In the genomic region with DNA sequence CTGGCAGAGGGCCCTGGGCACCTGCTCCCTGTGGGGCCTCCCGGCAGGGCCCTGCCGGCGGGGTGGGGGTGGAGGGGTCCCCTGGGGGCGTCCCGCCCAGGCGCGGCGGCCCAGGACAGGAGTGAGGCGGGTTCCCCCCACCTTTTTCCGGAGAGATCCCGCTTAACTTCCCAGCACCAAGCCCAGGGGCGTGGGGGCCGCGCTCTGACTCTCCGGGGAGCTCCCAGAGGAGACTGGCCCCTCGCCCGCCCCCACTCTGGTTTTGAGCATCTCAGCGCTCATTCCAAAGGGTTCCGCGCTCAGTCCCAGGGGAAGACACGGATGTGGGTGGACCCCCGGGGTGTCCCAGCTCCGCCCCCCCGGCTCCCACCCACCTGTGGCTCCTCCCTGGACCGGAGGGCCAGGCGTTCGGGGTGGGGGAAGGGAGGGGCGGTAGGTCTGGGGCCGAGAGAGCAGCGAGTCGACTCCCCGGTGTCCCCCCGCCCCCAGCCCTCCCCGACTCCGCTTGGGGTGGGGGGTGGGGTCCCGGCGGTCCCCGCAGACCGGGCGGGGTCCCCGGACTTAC, we compare ENCODE assay signal across 9 cellular contexts. TPM values are rescaled to one million over a fixed set of nuclear protein-coding genes. Genes with fewer than 3 reads are reported as not detected.
DNase-seq lines count a peak whose midpoint lies in the region; TF ChIP-seq lines count a peak whose summit lies in the region.
"Had no signal": no experiment of that assay in that cellular context is flagged by ENCODE, and none has a peak within 500 bp of the region (broad histone marks: within the 10 kb centered on the region; RNA-seq: fewer than 3 reads in every experiment).

No MANE protein-coding gene starts in this region.

- no peak overlapping the region for H2BK5ac ChIP-seq in mesenchymal stem cell (ENCODE audit: low read depth, low read length, poor library complexity, severe bottlenecking)

- no peak overlapping the region for H3K23ac ChIP-seq in mesenchymal stem cell (ENCODE audit: low read length in 2 of 2)

- H3K9me3 ChIP-seq in mesenchymal stem cell (ENCODE audit: control insufficient read depth, low read length), result no peaks in the 10 kb centered on the region

- peak; percentile 39 for DNase-seq in activated T-cell treated with anti-CD3 and anti-CD28 coated beads, Interleukin-2, amount 50 U/mL, for 24 hours
- DNase-seq in activated T-cell treated with anti-CD3 and anti-CD28 coated beads, Interleukin-2, amount 50 U/mL, for 1 hour, result no peak
- no peak for DNase-seq in mesenchymal stem cell
- DNase-seq in T1000 (lab: John Stamatoyannopoulos, UW), result no peak
- DNase-seq in GF-D8 (lab: John Stamatoyannopoulos, UW), result no peak
- DNase-seq in NAMALWA (ENCODE audit: low spot score), result no peak

- no peak overlapping the region for H2BK15ac ChIP-seq in mesenchymal stem cell (ENCODE audit: low read depth, poor library complexity, severe bottlenecking)

- H3K36me3 Mint-ChIP-seq in activated T-cell treated with anti-CD3 and anti-CD28 coated beads, Interleukin-2, amount 50 U/mL, for 24 hours (ENCODE audit: low read depth), result no peaks in the 10 kb centered on the region
- no peaks in the 10 kb centered on the region for H3K36me3 Mint-ChIP-seq in brain

- H3K4me3 Mint-ChIP-seq in activated T-cell treated with anti-CD3 and anti-CD28 coated beads, Interleukin-2, amount 50 U/mL, for 24 hours, result no peak overlapping the region
- H3K4me3 Mint-ChIP-seq in brain, result peak overlapping the region; percentile 51 to 75 (median 60)

- no peak overlapping the region for H2AFZ ChIP-seq in mesenchymal stem cell (ENCODE audit: low read depth, low read length)

- no peak overlapping the region for H4K8ac ChIP-seq in mesenchymal stem cell (ENCODE audit: low read length)

- no peak overlapping the region for H3K27ac Mint-ChIP-seq in activated T-cell treated with anti-CD3 and anti-CD28 coated beads, Interleukin-2, amount 50 U/mL, for 24 hours
- no peak overlapping the region for H3K27ac Mint-ChIP-seq in brain
- H3K27ac Mint-ChIP-seq: T-helper 1 cell treated with Interleukin-12 subunit alpha and Interleukin-12 subunit beta and Interleukin-4 antibody, amounts not matched to agents 30 μg/mL and 1 μg/mL, for 36 hours had no signal

- no peak overlapping the region for H3K9ac ChIP-seq in mesenchymal stem cell (ENCODE audit: low read length)

- H3K4me3 ChIP-seq in mesenchymal stem cell (ENCODE audit: insufficient read depth in 1 of 2, low read depth in 1 of 2, low read length in 2 of 2) (peak overlapping the region in 1 of 2 experiments; percentile 58), urinary bladder (ENCODE audit: low read depth, low read length) (peak overlapping the region; percentile 49)

- peaks cover 17% of the 10 kb centered on the region for H3K4me1 ChIP-seq in mesenchymal stem cell (ENCODE audit: control insufficient read depth, insufficient read depth, low read depth, low read length)
- peaks cover 3% of the 10 kb centered on the region for H3K4me1 ChIP-seq in urinary bladder (ENCODE audit: insufficient read depth)

- H3K4me2 ChIP-seq in mesenchymal stem cell (ENCODE audit: low read length, poor library complexity, severe bottlenecking), result peak overlapping the region; percentile 94

- H3K9me3 Mint-ChIP-seq in activated T-cell treated with anti-CD3 and anti-CD28 coated beads, Interleukin-2, amount 50 U/mL, for 24 hours, result no peaks in the 10 kb centered on the region
- peaks cover 0 to 4% (median 0%) of the 10 kb centered on the region in 5 experiments for H3K9me3 Mint-ChIP-seq in brain
- H3K9me3 Mint-ChIP-seq: T-helper 1 cell treated with Interleukin-12 subunit alpha and Interleukin-12 subunit beta and Interleukin-4 antibody, amounts not matched to agents 30 μg/mL and 1 μg/mL, for 36 hours had no signal

- H3K27ac ChIP-seq in mesenchymal stem cell (ENCODE audit: low read length, poor library complexity, severe bottlenecking) (no peak overlapping the region), urinary bladder (ENCODE audit: low read depth) (no peak overlapping the region)

- H3K18ac ChIP-seq in mesenchymal stem cell (ENCODE audit: low read depth in 1 of 2, low read length in 2 of 2), result peak overlapping the region in 1 of 2 experiments; percentile 68

- H3K4ac ChIP-seq in mesenchymal stem cell (ENCODE audit: low read depth in 1 of 2, low read length in 2 of 2), result no peak overlapping the region

- H3K27me3 ChIP-seq in mesenchymal stem cell (ENCODE audit: control insufficient read depth in 1 of 2, insufficient read depth in 1 of 2, low read length in 2 of 2), result peaks cover 48 to 74% of the 10 kb centered on the region in 2 experiments

- H4K91ac ChIP-seq in mesenchymal stem cell (ENCODE audit: low read length), result no peak overlapping the region

- H3K14ac ChIP-seq in mesenchymal stem cell (ENCODE audit: low read length in 2 of 2), result peak overlapping the region in 1 of 2 experiments; percentile 64

- H2AK5ac ChIP-seq in mesenchymal stem cell (ENCODE audit: low read length, severe bottlenecking), result no peak overlapping the region

- no peak overlapping the region for H2BK120ac ChIP-seq in mesenchymal stem cell (ENCODE audit: low read depth, low read length)

- peaks cover 5% of the 10 kb centered on the region for H3K4me1 Mint-ChIP-seq in activated T-cell treated with anti-CD3 and anti-CD28 coated beads, Interleukin-2, amount 50 U/mL, for 24 hours (ENCODE audit: low read depth)
- H3K4me1 Mint-ChIP-seq in brain, result peaks cover 20% of the 10 kb centered on the region

- H3K79me1 ChIP-seq in mesenchymal stem cell (replicated peaks; ENCODE audit: low read length, poor library complexity, severe bottlenecking), result no peaks in the 10 kb centered on the region

- no peak overlapping the region for H2BK12ac ChIP-seq in mesenchymal stem cell (ENCODE audit: low read length in 2 of 2)

- TF ChIP-seq CTCF in brain (conservative IDR thresholded peaks at IDR 0.05), result no peak

- 3% methylated on average over 23 of the region's 41 CpGs for WGBS in mesenchymal stem cell
- under 1% methylated on average over 41 of the region's 41 CpGs for WGBS in urinary bladder

- H3K36me3 ChIP-seq in mesenchymal stem cell (ENCODE audit: control insufficient read depth in 1 of 2, insufficient read depth in 2 of 2, low read depth in 1 of 2, low read length in 2 of 2) (no peaks in the 10 kb centered on the region), urinary bladder (ENCODE audit: insufficient read depth) (no peaks in the 10 kb centered on the region)

- peaks cover 28% of the 10 kb centered on the region for H3K27me3 Mint-ChIP-seq in activated T-cell treated with anti-CD3 and anti-CD28 coated beads, Interleukin-2, amount 50 U/mL, for 24 hours
- H3K27me3 Mint-ChIP-seq in brain, result peaks cover 3% of the 10 kb centered on the region

RNA-seq across cellular contexts. Expression of a gene that starts 0.4 kb away (rescaled TPM):
- 24.7 TPM for polyA plus RNA-seq in brain (ENCODE audit: insufficient read depth, low read depth, low replicate concordance)
- polyA plus RNA-seq in mesenchymal stem cell (2013, experiment 1 of 2), result 0.35 TPM
- polyA plus RNA-seq in mesenchymal stem cell (2013, experiment 2 of 2), result 0.37 TPM
- total RNA-seq in urinary bladder, result 0.42 TPM
- polyA plus RNA-seq in urinary bladder, result 0.77 TPM

RNA-seq across cellular contexts. Expression of a gene that starts 52.3 kb away (rescaled TPM):
- polyA plus RNA-seq in brain (ENCODE audit: insufficient read depth, low read depth, low replicate concordance) (89.9 TPM), urinary bladder (24.2 TPM)
- 23.8 TPM for polyA plus RNA-seq in mesenchymal stem cell (2013, experiment 1 of 2)
- 24.7 TPM for polyA plus RNA-seq in mesenchymal stem cell (2013, experiment 2 of 2)
- total RNA-seq in urinary bladder, result 10.8 TPM

Comparison
In these comparisons a context has a peak if more than half of its experiments do, and no peak if none do; other contexts are left out.
1. RNA of a gene that starts 0.4 kb away (polyA plus RNA-seq): 24.7 TPM in brain (single experiment); 0.77 TPM in urinary bladder (single experiment); every median in the first group is over 10 times any median in the second.